In the genomic region with DNA sequence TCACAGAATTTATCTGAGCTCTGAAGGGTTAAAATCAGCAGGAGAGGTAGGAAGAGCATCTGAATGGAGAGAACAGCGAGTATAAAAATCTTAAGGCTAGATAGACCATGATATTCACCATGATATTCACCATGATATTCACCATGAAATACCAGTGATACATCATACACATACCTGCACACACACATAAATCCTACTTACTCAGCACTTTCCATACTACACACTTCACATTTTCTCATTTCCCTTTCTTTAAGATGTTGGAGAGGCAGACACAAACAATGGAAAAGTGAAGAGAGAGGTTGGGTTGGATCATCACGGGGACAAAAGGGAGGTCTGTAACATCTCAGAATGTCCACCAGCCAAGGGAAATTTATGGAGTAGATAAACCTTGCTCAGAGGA, we compare ENCODE assay signal across 3 cellular contexts.
TF ChIP-seq lines count a peak whose summit lies in the region.

No MANE protein-coding gene starts in this region.

TF ChIP-seq in HepG2, 621 proteins besides CTCF, POLR2A, EP300 and RAD21:
- peak; percentile 82 to 90; a peak in 3 of 4 replicates for TF ChIP-seq MAFK (conservative IDR thresholded peaks at IDR 0.05 in 1 of 2, IDR thresholded peaks at IDR 0.05 in 1 of 2; ENCODE audit: low read length in 2 of 2)
- TF ChIP-seq ZNF30 (CRISPR knock-in tag; IDR thresholded peaks at IDR 0.05), result no peak
- no peak for TF ChIP-seq ZNF512B (CRISPR knock-in tag; IDR thresholded peaks at IDR 0.05; ENCODE audit: borderline replicate concordance)
- TF ChIP-seq MAFF (IDR thresholded peaks at IDR 0.05; ENCODE audit: low read depth, low read length), result peak; percentile 86

TF ChIP-seq in IMR-90, 13 proteins besides CTCF, POLR2A, EP300 and RAD21:
- TF ChIP-seq MAZ (IDR thresholded peaks at IDR 0.05; ENCODE audit: borderline replicate concordance, low read depth, low read length), result no peak
- peak; percentile 64 for TF ChIP-seq MAFK (IDR thresholded peaks at IDR 0.05; ENCODE audit: low read depth, low read length)

TF ChIP-seq in H1, 55 proteins besides CTCF, POLR2A, EP300 and RAD21:
- TF ChIP-seq, protein P1, sequence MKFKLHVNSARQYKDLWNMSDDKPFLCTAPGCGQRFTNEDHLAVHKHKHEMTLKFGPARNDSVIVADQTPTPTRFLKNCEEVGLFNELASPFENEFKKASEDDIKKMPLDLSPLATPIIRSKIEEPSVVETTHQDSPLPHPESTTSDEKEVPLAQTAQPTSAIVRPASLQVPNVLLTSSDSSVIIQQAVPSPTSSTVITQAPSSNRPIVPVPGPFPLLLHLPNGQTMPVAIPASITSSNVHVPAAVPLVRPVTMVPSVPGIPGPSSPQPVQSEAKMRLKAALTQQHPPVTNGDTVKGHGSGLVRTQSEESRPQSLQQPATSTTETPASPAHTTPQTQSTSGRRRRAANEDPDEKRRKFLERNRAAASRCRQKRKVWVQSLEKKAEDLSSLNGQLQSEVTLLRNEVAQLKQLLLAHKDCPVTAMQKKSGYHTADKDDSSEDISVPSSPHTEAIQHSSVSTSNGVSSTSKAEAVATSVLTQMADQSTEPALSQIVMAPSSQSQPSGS (IDR thresholded peaks at IDR 0.05; ENCODE audit: low read length), result no peak
- TF ChIP-seq MAFK (IDR thresholded peaks at IDR 0.05; ENCODE audit: low read depth, low read length), result peak; percentile 18; the same call in 1 of the 2 replicates
